In genomic region chr10:70160798-70161197, GRCh38 we compare ENCODE assay signal across 19 cellular contexts. TPM values are rescaled to one million over a fixed set of nuclear protein-coding genes. Genes with fewer than 3 reads are reported as not detected.
DNase-seq lines count a peak whose midpoint lies in the region; TF ChIP-seq lines count a peak whose summit lies in the region.
"Had no signal": no experiment of that assay in that cellular context is flagged by ENCODE, and none has a peak within 500 bp of the region (broad histone marks: within the 10 kb centered on the region; RNA-seq: fewer than 3 reads in every experiment).

No MANE protein-coding gene starts in this region.

- CTCF ChIA-PET in activated CD4-positive, alpha-beta memory T cell treated with anti-CD3 and anti-CD28 coated beads for 36 hours (lab: Charles Lee) = interaction anchor here (0.6 to 2.0 kb wide), 2 partner anchors 14 to 320 kb away, joined by 3 to 17 read pairs; partner anchors contain the start of gene TYSND1
- CTCF ChIA-PET in activated CD4-positive, alpha-beta memory T cell treated with anti-CD3 and anti-CD28 coated beads, Interleukin-2, amount 10 ng/mL, durations not matched to agents 7 days and 5 days (lab: Charles Lee) = interaction anchor here (1.3 to 3.6 kb wide), 2 partner anchors 14 to 45 kb away, joined by 3 to 47 read pairs; partner anchors contain the start of gene TYSND1
- CTCF ChIA-PET in A673 (lab: Charles Lee) = no interaction called here

- H3K9me3 Mint-ChIP-seq in activated CD4-positive, alpha-beta memory T cell treated with anti-CD3 and anti-CD28 coated beads for 36 hours = no peaks in the 10 kb centered on the region
- H3K9me3 Mint-ChIP-seq in activated CD4-positive, alpha-beta memory T cell treated with anti-CD3 and anti-CD28 coated beads, Interleukin-2, amount 10 ng/mL, durations not matched to agents 7 days and 5 days = no peaks in the 10 kb centered on the region
- H3K9me3 Mint-ChIP-seq: CD8-positive, alpha-beta T cell; GM23338 had no signal

- no peak for TF ChIP-seq POLR2A in transverse colon (IDR thresholded peaks at IDR 0.05)

- intact Hi-C loops in activated CD4-positive, alpha-beta memory T cell treated with anti-CD3 and anti-CD28 coated beads for 36 hours (cut with micrococcal nuclease) = loop anchor here (5.0 kb wide), 3 partner anchors 42 to 112 kb away; no protein-coding TSS in a partner anchor
- intact Hi-C loops in A673 (cut with micrococcal nuclease; ENCODE audit: unreplicated experiment) = no loop called here
- intact Hi-C loops in transverse colon (cut with DNase I; ENCODE audit: low total_unique reads) = no loop called here

- H3K4me3 Mint-ChIP-seq in activated CD4-positive, alpha-beta memory T cell treated with anti-CD3 and anti-CD28 coated beads for 36 hours = no peak overlapping the region
- H3K4me3 Mint-ChIP-seq in activated CD4-positive, alpha-beta memory T cell treated with anti-CD3 and anti-CD28 coated beads, Interleukin-2, amount 10 ng/mL, durations not matched to agents 7 days and 5 days = no peak overlapping the region
- H3K4me3 Mint-ChIP-seq: CD8-positive, alpha-beta T cell; GM23338 had no signal

- no peak overlapping the region for H3K9ac ChIP-seq in SK-N-MC (ENCODE audit: insufficient read length)
- no peak overlapping the region for H3K9ac ChIP-seq in adipocyte (ENCODE audit: low read length)

- no peak for DNase-seq in activated CD4-positive, alpha-beta memory T cell treated with anti-CD3 and anti-CD28 coated beads for 36 hours
- no peak for DNase-seq in activated CD4-positive, alpha-beta memory T cell treated with anti-CD3 and anti-CD28 coated beads, Interleukin-2, amount 10 ng/mL, durations not matched to agents 7 days and 5 days
- no peak for DNase-seq in A673 (ENCODE audit: low spot score)
- no peak for DNase-seq in SK-N-MC (ENCODE audit: low read depth, low spot score)
- DNase-seq in adipocyte (ENCODE audit: low read depth) = no peak
- no peak for DNase-seq in medulla oblongata (ENCODE audit: extremely low spot score)
- DNase-seq in NCI-H226 = no peak
- DNase-seq in transverse colon = no peak
- DNase-seq: AML-193; CD8-positive, alpha-beta T cell; GF-D8; IMR-90; MV-4-11; NCI-H1436 treated with DMSO at 0.1 percent for 48 hours; NCI-H2081; NCI-H524 treated with DMSO at 0.1 percent for 48 hours; OCI-M1 had no signal

- TF ChIP-seq EP300 in transverse colon (IDR thresholded peaks at IDR 0.05; ENCODE audit: low read depth) = no peak

- POLR2A ChIA-PET in activated CD4-positive, alpha-beta memory T cell treated with anti-CD3 and anti-CD28 coated beads for 36 hours (lab: Charles Lee) = interaction anchor here (1.2 kb wide), 1 partner anchor 15 kb away, joined by 9 read pairs; the partner anchor contains the start of gene TYSND1
- POLR2A ChIA-PET in activated CD4-positive, alpha-beta memory T cell treated with anti-CD3 and anti-CD28 coated beads, Interleukin-2, amount 10 ng/mL, durations not matched to agents 7 days and 5 days (lab: Charles Lee) = interaction anchor here (0.7 to 2.2 kb wide), 2 partner anchors 9 to 15 kb away, joined by 3 to 9 read pairs; partner anchors contain the start of gene SAR1A
- POLR2A ChIA-PET in A673 (lab: Charles Lee; ENCODE audit: low non-redundant PET) = no interaction called here

- in situ Hi-C loops in transverse colon (cut with MboI; ENCODE audit: low pct_ligation_motif_present in 1 of 4, low pct_unique_long_range_greater_than_20kb in 1 of 4, low sequenced_read_pairs in 3 of 4) = no loop called here

- H3K27ac Mint-ChIP-seq in activated CD4-positive, alpha-beta memory T cell treated with anti-CD3 and anti-CD28 coated beads for 36 hours = peak overlapping the region; percentile 57
- H3K27ac Mint-ChIP-seq in activated CD4-positive, alpha-beta memory T cell treated with anti-CD3 and anti-CD28 coated beads, Interleukin-2, amount 10 ng/mL, durations not matched to agents 7 days and 5 days = no peak overlapping the region
- H3K27ac Mint-ChIP-seq: CD8-positive, alpha-beta T cell; GM23338 had no signal

- H3K4me3 ChIP-seq in A673 (ENCODE audit: low read depth, low read length, poor library complexity, severe bottlenecking) = no peak overlapping the region
- H3K4me3 ChIP-seq in SK-N-MC = no peak overlapping the region
- H3K4me3 ChIP-seq in adipocyte (ENCODE audit: low read length) = peak overlapping the region; percentile 24
- no peak overlapping the region for H3K4me3 ChIP-seq in transverse colon
- H3K4me3 ChIP-seq: GM23338 had no signal

- H3K27ac ChIP-seq in A673 (ENCODE audit: low read depth, low read length, poor library complexity, severe bottlenecking) (peak overlapping the region; percentile 18), SK-N-MC (peak overlapping the region; percentile 61), transverse colon (no peak overlapping the region)
- H3K27ac ChIP-seq: RWPE1 had no signal

- H3K36me3 ChIP-seq in A673 (ENCODE audit: insufficient read depth, low read length, poor library complexity, severe bottlenecking) (peaks cover 65% of the 10 kb centered on the region), SK-N-MC (ENCODE audit: insufficient read depth, low read length) (peaks cover 47% of the 10 kb centered on the region; the same call in 1 of the 2 replicates), adipocyte (ENCODE audit: control insufficient read depth, insufficient read depth, low read length, severe bottlenecking) (peaks cover 82% of the 10 kb centered on the region), transverse colon (peaks cover 0 to 38% (median 17%) of the 10 kb centered on the region in 4 donors)

- no peaks in the 10 kb centered on the region for H3K27me3 Mint-ChIP-seq in activated CD4-positive, alpha-beta memory T cell treated with anti-CD3 and anti-CD28 coated beads for 36 hours
- no peaks in the 10 kb centered on the region for H3K27me3 Mint-ChIP-seq in activated CD4-positive, alpha-beta memory T cell treated with anti-CD3 and anti-CD28 coated beads, Interleukin-2, amount 10 ng/mL, durations not matched to agents 7 days and 5 days

- TF ChIP-seq CTCF in A673 (conservative IDR thresholded peaks at IDR 0.05; ENCODE audit: low read depth, low read length) = no peak
- no peak for TF ChIP-seq CTCF in transverse colon (IDR thresholded peaks at IDR 0.05)

- BruUV-seq in A673 (replicated peaks; lab: Mats Ljungman, UMichigan) = no TSS peak

- WGBS in transverse colon (ENCODE audit: low coverage in 1 of 2), 2 donors = 17 to 51% methylated on average over 1 of the region's 1 CpG

- H3K27me3 ChIP-seq in A673 (replicated peaks; ENCODE audit: insufficient read depth, low read depth, low read length, poor library complexity) (no peaks in the 10 kb centered on the region), adipocyte (replicated peaks; ENCODE audit: control insufficient read depth, insufficient read depth, low read length) (no peaks in the 10 kb centered on the region), transverse colon (no peaks in the 10 kb centered on the region)

- no peaks in the 10 kb centered on the region for H3K9me3 ChIP-seq in A673 (ENCODE audit: low read depth, low read length, poor library complexity, severe bottlenecking)
- no peaks in the 10 kb centered on the region for H3K9me3 ChIP-seq in SK-N-MC (ENCODE audit: low read depth, low read length)
- no peaks in the 10 kb centered on the region for H3K9me3 ChIP-seq in adipocyte (ENCODE audit: control insufficient read depth, low read length)
- no peaks in the 10 kb centered on the region for H3K9me3 ChIP-seq in transverse colon

- peaks cover 56% of the 10 kb centered on the region for H3K36me3 Mint-ChIP-seq in activated CD4-positive, alpha-beta memory T cell treated with anti-CD3 and anti-CD28 coated beads for 36 hours
- H3K36me3 Mint-ChIP-seq in activated CD4-positive, alpha-beta memory T cell treated with anti-CD3 and anti-CD28 coated beads, Interleukin-2, amount 10 ng/mL, durations not matched to agents 7 days and 5 days (ENCODE audit: low read depth) = peaks cover 77% of the 10 kb centered on the region

- H3K4me1 Mint-ChIP-seq in activated CD4-positive, alpha-beta memory T cell treated with anti-CD3 and anti-CD28 coated beads for 36 hours (ENCODE audit: low read depth) = peaks cover 59% of the 10 kb centered on the region
- peaks cover 46% of the 10 kb centered on the region for H3K4me1 Mint-ChIP-seq in activated CD4-positive, alpha-beta memory T cell treated with anti-CD3 and anti-CD28 coated beads, Interleukin-2, amount 10 ng/mL, durations not matched to agents 7 days and 5 days

- H3K4me1 ChIP-seq in A673 (ENCODE audit: insufficient read depth, low read length, poor library complexity, severe bottlenecking) (peaks cover 4% of the 10 kb centered on the region), adipocyte (ENCODE audit: control insufficient read depth, insufficient read depth, low read length) (peaks cover 93% of the 10 kb centered on the region), transverse colon (peaks cover 0 to 40% (median 1%) of the 10 kb centered on the region in 4 donors)

RNA-seq across cellular contexts. Expression of gene SAR1A, which starts 9.5 kb away (rescaled TPM):
- total RNA-seq in activated CD4-positive, alpha-beta memory T cell treated with anti-CD3 and anti-CD28 coated beads for 36 hours = 10 to 100 TPM; 91.9 to 94.8 TPM
- total RNA-seq in activated CD4-positive, alpha-beta memory T cell treated with anti-CD3 and anti-CD28 coated beads, Interleukin-2, amount 10 ng/mL, durations not matched to agents 7 days and 5 days = 10 to 100 TPM; 81.4 to 85.6 TPM
- total RNA-seq in A673 (2021) (200 and 215 TPM in 2 replicates), transverse colon (10 to 100 TPM; 35.2 to 93.9 (median 51.3) TPM)

RNA-seq across cellular contexts. Expression of gene TYSND1, which starts 14.3 kb away (rescaled TPM):
- total RNA-seq in activated CD4-positive, alpha-beta memory T cell treated with anti-CD3 and anti-CD28 coated beads for 36 hours = 10 to 100 TPM; 10.9 to 12.1 TPM
- total RNA-seq in activated CD4-positive, alpha-beta memory T cell treated with anti-CD3 and anti-CD28 coated beads, Interleukin-2, amount 10 ng/mL, durations not matched to agents 7 days and 5 days = 1 to 10 TPM; 9.3 to 9.8 TPM
- total RNA-seq in A673 (2021) (36.5 and 46.3 TPM in 2 replicates), transverse colon (10 to 100 TPM; 18.6 to 48.8 (median 21.9) TPM)

RNA-seq across cellular contexts. Expression of gene AIFM2, which starts 28.2 kb away (rescaled TPM):
- 1 to 10 TPM; 5.3 to 7.1 TPM for total RNA-seq in activated CD4-positive, alpha-beta memory T cell treated with anti-CD3 and anti-CD28 coated beads for 36 hours
- total RNA-seq in activated CD4-positive, alpha-beta memory T cell treated with anti-CD3 and anti-CD28 coated beads, Interleukin-2, amount 10 ng/mL, durations not matched to agents 7 days and 5 days = 1 to 10 TPM; 3.7 to 3.8 TPM
- total RNA-seq in A673 (2021) = 4.3 and 5.7 TPM in 2 replicates
- 10 to 100 TPM in 3 of 4 donors, 1 to 10 TPM in 1; 3.8 to 27.0 (median 23.9) TPM for total RNA-seq in transverse colon

Comparison
In these comparisons a context has a peak if more than half of its experiments do, and no peak if none do; other contexts are left out.
1. H3K27ac ChIP-seq: peak in A673 (single experiment) and SK-N-MC (single experiment); none in transverse colon (0 of 4).